Comparison of ENCODE assay signal across 8 cellular contexts in genomic region chr2:160062283-160063005, GRCh38. TPM values are rescaled to one million over a fixed set of nuclear protein-coding genes. Genes with fewer than 3 reads are reported as not detected.
DNase-seq lines count a peak whose midpoint lies in the region; ATAC-seq and TF ChIP-seq lines count a peak whose summit lies in the region.

Gene PLA2R1, minus strand, starts transcription at chr2:160062615. Its CDS starts 212 bp downstream, at chr2:160062403.

- intact Hi-C loops in spleen (cut with DNase I; ENCODE audit: low total_unique reads): no loop called here

- ATAC-seq in effector memory CD8-positive, alpha-beta T cell (replicated peaks): no peak
- ATAC-seq in GM18498 (IDR thresholded peaks at IDR 0.05; ENCODE audit: unreplicated experiment) (no peak), GM18907 (IDR thresholded peaks at IDR 0.05; ENCODE audit: unreplicated experiment) (no peak)

- TF ChIP-seq POLR2A in spleen (IDR thresholded peaks at IDR 0.05): no peak

- no peaks in the 10 kb centered on the region for H3K36me3 ChIP-seq in spleen

- peak within 1 kb of the TSS; percentile 70 for H3K27ac Mint-ChIP-seq in chondrocyte (ENCODE audit: unreplicated experiment)
- H3K27ac Mint-ChIP-seq in effector memory CD8-positive, alpha-beta T cell: no peak within 1 kb of the TSS

- no peaks in the 10 kb centered on the region for H3K9me3 Mint-ChIP-seq in chondrocyte (ENCODE audit: low read depth)
- no peaks in the 10 kb centered on the region for H3K9me3 Mint-ChIP-seq in effector memory CD8-positive, alpha-beta T cell

- WGBS in spleen, 5 donors: 1 to 3% (median 2%) methylated on average over 17 to 52 of the region's 52 CpGs

- H3K9me3 ChIP-seq in spleen: no peaks in the 10 kb centered on the region

- peaks cover 66% of the 10 kb centered on the region for H3K4me1 Mint-ChIP-seq in chondrocyte (ENCODE audit: low read depth)
- H3K4me1 Mint-ChIP-seq in effector memory CD8-positive, alpha-beta T cell (ENCODE audit: low read depth in 2 of 2): peaks cover 0 to 7% of the 10 kb centered on the region in 2 donors

- H3K4me3 Mint-ChIP-seq in chondrocyte (ENCODE audit: unreplicated experiment): peak within 1 kb of the TSS; percentile 92
- peak within 1 kb of the TSS in 1 of 2 donors; percentile 70 for H3K4me3 Mint-ChIP-seq in effector memory CD8-positive, alpha-beta T cell

- H3K4me1 ChIP-seq in spleen: peaks cover 0 to 34% (median 19%) of the 10 kb centered on the region in 6 donors

- H3K27ac ChIP-seq in spleen: peak within 1 kb of the TSS in 7 of 8 donors; percentile 58 to 78 (median 70)

- H3K27me3 ChIP-seq in spleen (replicated peaks in 1 of 7): peaks cover 0 to 41% (median 10%) of the 10 kb centered on the region in 7 donors

- H3K36me3 Mint-ChIP-seq in chondrocyte (ENCODE audit: low read depth): peaks cover 6% of the 10 kb centered on the region
- no peaks in the 10 kb centered on the region for H3K36me3 Mint-ChIP-seq in effector memory CD8-positive, alpha-beta T cell (ENCODE audit: insufficient read depth)

- H3K4me3 ChIP-seq in AG09309 (ENCODE audit: control insufficient read depth, low read depth, low read length) (peak within 1 kb of the TSS; percentile 86), spleen (peak within 1 kb of the TSS; percentile 43 to 76 (median 52))

- no peak for TF ChIP-seq CTCF in AG09309 (IDR thresholded peaks at IDR 0.05; ENCODE audit: control insufficient read depth, insufficient read depth, low read depth, low read length, missing control alignments)
- peak; percentile 24 for TF ChIP-seq CTCF in chondrocyte (IDR thresholded peaks at IDR 0.05)
- no peak for TF ChIP-seq CTCF in spleen (IDR thresholded peaks at IDR 0.05 in 8 of 11, conservative IDR thresholded peaks at IDR 0.05 in 3 of 11)

- H3K27me3 Mint-ChIP-seq in chondrocyte (ENCODE audit: low read depth): no peaks in the 10 kb centered on the region
- H3K27me3 Mint-ChIP-seq in effector memory CD8-positive, alpha-beta T cell: peaks cover 73 to 75% of the 10 kb centered on the region in 2 donors

- DNase-seq in AG09309 (ENCODE audit: low read depth) (no peak), LoVo (ENCODE audit: low spot score) (peak; percentile 81), chondrocyte (ENCODE audit: low spot score) (no peak), kidney tubule cell (ENCODE audit: low spot score) (peak; percentile 59), spleen (peak; percentile 74)
- no peak for DNase-seq in effector memory CD8-positive, alpha-beta T cell

RNA-seq across cellular contexts. Expression of gene PLA2R1, which starts in this region (rescaled TPM):
- total RNA-seq in chondrocyte (46.5 to 86.6 TPM (median 47.7 TPM) in 3 replicates), spleen (10 to 100 TPM in 5 of 7 donors, 1 to 10 TPM in 2; 8.2 to 17.0 (median 11.1) TPM)
- 1 to 10 TPM; 1.3 to 2.2 (median 1.8) TPM for polyA plus RNA-seq in spleen

Comparison
In these comparisons a context has a peak if more than half of its experiments do, and no peak if none do; other contexts are left out.
1. DNase-seq: peak in LoVo (single experiment), kidney tubule cell (single experiment) and spleen (single experiment); none in AG09309 (single experiment), chondrocyte (single experiment) and effector memory CD8-positive, alpha-beta T cell (0 of 3).